In the genomic region with DNA sequence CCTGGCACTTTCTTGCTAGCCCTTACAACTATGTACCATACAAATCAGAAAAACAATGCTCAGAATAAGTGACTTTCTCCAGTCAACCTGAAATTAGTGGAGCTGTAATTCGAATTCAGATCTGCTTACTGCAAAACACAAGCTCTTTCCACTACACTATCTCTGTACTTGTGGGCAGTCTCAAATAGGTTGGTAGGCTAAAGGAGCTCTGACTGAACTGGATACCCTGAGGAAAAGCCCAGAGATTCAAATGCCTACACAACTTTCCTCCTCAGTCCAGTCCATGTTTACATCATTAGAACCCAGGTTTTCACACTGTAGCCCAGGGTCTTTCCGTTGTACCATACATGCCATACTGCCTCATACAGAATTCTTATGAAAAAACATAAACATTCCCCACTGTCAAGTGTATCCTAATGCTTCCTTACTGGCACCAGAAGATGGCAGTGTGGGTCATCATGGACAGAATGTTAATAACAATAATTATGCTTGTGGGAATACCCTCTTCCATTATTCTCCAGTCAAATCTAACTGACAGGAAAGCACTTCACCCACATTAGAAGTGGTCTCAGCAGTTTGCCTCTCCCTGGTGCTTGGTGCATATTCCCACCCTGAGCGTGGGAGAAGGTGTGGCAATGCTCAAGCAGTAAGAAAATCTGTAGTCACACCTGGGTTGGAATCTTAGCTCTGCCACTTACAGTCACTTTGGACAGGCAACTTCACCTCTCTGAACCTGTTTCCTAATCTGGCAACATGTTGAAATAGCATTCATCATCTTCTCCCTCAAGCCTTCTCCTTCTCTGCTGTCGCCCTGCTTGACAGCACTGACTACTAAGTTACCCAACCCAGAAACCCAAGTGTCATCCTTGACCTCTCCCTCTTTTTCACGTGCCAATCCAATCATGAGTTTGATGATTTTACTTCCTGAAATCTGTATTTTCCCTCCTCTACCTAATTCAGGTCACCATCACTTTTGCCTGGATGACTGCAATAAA, we compare ENCODE assay signal across 9 cellular contexts. TPM values are rescaled to one million over a fixed set of nuclear protein-coding genes. Genes with fewer than 3 reads are reported as not detected.
DNase-seq lines count a peak whose midpoint lies in the region; ATAC-seq and TF ChIP-seq lines count a peak whose summit lies in the region.
"Had no signal": no experiment of that assay in that cellular context is flagged by ENCODE, and none has a peak within 500 bp of the region (broad histone marks: within the 10 kb centered on the region; RNA-seq: fewer than 3 reads in every experiment).

No MANE protein-coding gene starts in this region.

- intact Hi-C loops in stomach (cut with DNase I; ENCODE audit: low total_unique reads) = loop anchor here (5.0 kb wide), 1 partner anchor 170 kb away; no protein-coding TSS in a partner anchor

- H3K36me3 ChIP-seq in stomach = no peaks in the 10 kb centered on the region
- H3K36me3 ChIP-seq: neutrophil had no signal

- peaks cover 0 to 4% (median 0%) of the 10 kb centered on the region in 4 donors for H3K4me1 ChIP-seq in stomach

- TF ChIP-seq EP300 in stomach (IDR thresholded peaks at IDR 0.05) = no peak

- TF ChIP-seq CTCF in HFF-Myc (IDR thresholded peaks at IDR 0.05; ENCODE audit: low read depth, low read length, missing control alignments) (peak; percentile 70), stomach (IDR thresholded peaks at IDR 0.05) (peak in 5 of 7 experiments; percentile 46 to 61 (median 59))

- no peaks in the 10 kb centered on the region for H3K9me3 ChIP-seq in stomach
- H3K9me3 ChIP-seq: neutrophil had no signal

- H3K4me3 ChIP-seq in HFF-Myc (replicated peaks; ENCODE audit: low read depth, low read length) = no peak overlapping the region
- no peak overlapping the region for H3K4me3 ChIP-seq in stomach

- H3K27me3 ChIP-seq in stomach = no peaks in the 10 kb centered on the region

- WGBS in stomach, 5 donors = 29 to 36% (median 33%) methylated on average over 5 of the region's 5 CpGs

- DNase-seq in Caki2 (ENCODE audit: low read depth) (peak; percentile 27), HFF-Myc (ENCODE audit: extremely low read depth, low read depth) (peak; percentile 47), NCI-H774 (lab: John Stamatoyannopoulos, UW) (peak; percentile 18), astrocyte of the hippocampus (ENCODE audit: low read depth, low spot score) (peak; percentile 72), hippocampal formation (lab: John Stamatoyannopoulos, UW) (peak; percentile 3 to 55), stomach (no peak)
- DNase-seq in stimulated activated CD8-positive, alpha-beta memory T cell treated with anti-CD3 and anti-CD28 coated beads, Interleukin-4, amount 100 ng/mL, for 48 hours = no peak

- ATAC-seq in HG03521 (IDR thresholded peaks at IDR 0.05; ENCODE audit: unreplicated experiment) = no peak

- in situ Hi-C loops in Caki2 (cut with HindIII; ENCODE audit: low pct_unique_long_range_greater_than_20kb, low sequenced_read_pairs) = no loop called here

- H3K27ac ChIP-seq in stomach = no peak overlapping the region
- H3K27ac ChIP-seq: neutrophil had no signal

- no peak for TF ChIP-seq POLR2A in stomach (IDR thresholded peaks at IDR 0.05)

RNA-seq across cellular contexts. Expression of a gene that starts 14.4 kb away (rescaled TPM):
- 13.7 and 16.6 TPM in 2 replicates for total RNA-seq in Caki2 (2014; rRNA removed; shearing (Covaris generic); ENCODE audit: low replicate concordance)
- total RNA-seq in stomach = 10 to 100 TPM; 13.6 to 61.1 (median 25.7) TPM
- polyA plus RNA-seq in stomach = 1 to 10 TPM; 3.6 to 8.4 (median 6.7) TPM

Comparison
In these comparisons a context has a peak if more than half of its experiments do, and no peak if none do; other contexts are left out.
1. DNase-seq: peak in Caki2 (single experiment), HFF-Myc (single experiment), NCI-H774 (single experiment), astrocyte of the hippocampus (single experiment) and hippocampal formation (2 of 2); none in stomach (single experiment) and stimulated activated CD8-positive, alpha-beta memory T cell treated with anti-CD3 and anti-CD28 coated beads, Interleukin-4, amount 100 ng/mL, for 48 hours (single experiment).